Comparison of ENCODE assay signal across 8 cellular contexts in the genomic region with DNA sequence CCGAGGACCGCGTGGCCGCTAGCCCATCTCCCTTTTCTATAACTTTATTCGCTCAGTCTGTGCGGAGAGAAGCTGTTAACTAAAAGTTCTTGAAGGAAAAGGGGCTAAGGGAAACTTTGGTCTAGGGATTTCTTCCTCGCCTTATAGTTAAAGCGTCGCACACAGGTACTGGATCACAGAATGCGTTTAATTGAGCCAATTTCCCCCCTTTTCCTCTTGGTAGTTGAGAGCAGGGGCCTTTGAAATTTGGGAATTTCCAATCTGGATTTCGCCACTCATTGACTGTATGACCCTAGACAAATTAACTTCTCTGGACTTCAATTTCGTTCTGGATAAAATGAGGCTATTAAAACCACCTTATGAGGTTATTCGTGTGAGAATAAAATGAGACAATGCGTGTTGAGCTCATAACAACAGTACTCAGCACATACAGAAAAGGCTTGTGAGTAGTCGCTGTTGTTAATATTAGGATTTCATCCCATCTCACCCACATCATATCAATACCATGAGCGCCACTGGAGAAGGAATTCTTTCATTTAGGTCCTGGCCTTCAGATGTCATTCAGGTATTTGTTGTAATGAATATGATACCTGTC. TPM values are rescaled to one million over a fixed set of nuclear protein-coding genes. Genes with fewer than 3 reads are reported as not detected.
A peak's percentile ranks its signal among the peaks of the same experiment; 100 is the strongest.
DNase-seq lines count a peak whose midpoint lies in the region; ATAC-seq and TF ChIP-seq lines count a peak whose summit lies in the region.

No MANE protein-coding gene starts in this region.

- H4K20me1 ChIP-seq in BLaER1: peaks cover 34% of the 10 kb centered on the region

- H3K4me1 Mint-ChIP-seq in dendritic cell treated with granulocyte-macrophage colony-stimulating factor and Interleukin-4, amounts not matched to agents 40 ng/mL and 50 ng/mL, for 4 days (ENCODE audit: low read depth): peaks cover 9% of the 10 kb centered on the region
- peaks cover 9 to 13% of the 10 kb centered on the region in 2 donors for H3K4me1 Mint-ChIP-seq in natural killer cell treated with Interleukin-12 subunit alpha and Interleukin-12 subunit beta and Interleukin-15 and Interleukin-18, amount 100 ng/mL, for 72 hours (ENCODE audit: low read depth in 2 of 2)

- no peaks in the 10 kb centered on the region for H3K27me3 Mint-ChIP-seq in dendritic cell treated with granulocyte-macrophage colony-stimulating factor and Interleukin-4, amounts not matched to agents 40 ng/mL and 50 ng/mL, for 4 days
- peaks cover 0 to 5% of the 10 kb centered on the region in 2 donors for H3K27me3 Mint-ChIP-seq in natural killer cell treated with Interleukin-12 subunit alpha and Interleukin-12 subunit beta and Interleukin-15 and Interleukin-18, amount 100 ng/mL, for 72 hours

- H3K4me1 ChIP-seq in BLaER1: peaks cover 19% of the 10 kb centered on the region

- peak overlapping the region; percentile 94 for H3K9ac ChIP-seq in BLaER1

- H3K4me3 Mint-ChIP-seq in dendritic cell treated with granulocyte-macrophage colony-stimulating factor and Interleukin-4, amounts not matched to agents 40 ng/mL and 50 ng/mL, for 4 days: peak overlapping the region; percentile 78
- H3K4me3 Mint-ChIP-seq in natural killer cell treated with Interleukin-12 subunit alpha and Interleukin-12 subunit beta and Interleukin-15 and Interleukin-18, amount 100 ng/mL, for 72 hours: peak overlapping the region; percentile 68

- TF ChIP-seq CTCF in LNCaP clone FGC (IDR thresholded peaks at IDR 0.05; ENCODE audit: control insufficient read depth, extremely low read depth, insufficient read depth): no peak

- H3K36me3 Mint-ChIP-seq in dendritic cell treated with granulocyte-macrophage colony-stimulating factor and Interleukin-4, amounts not matched to agents 40 ng/mL and 50 ng/mL, for 4 days (ENCODE audit: low read depth): peaks cover 30% of the 10 kb centered on the region
- peaks cover 5% of the 10 kb centered on the region for H3K36me3 Mint-ChIP-seq in natural killer cell treated with Interleukin-12 subunit alpha and Interleukin-12 subunit beta and Interleukin-15 and Interleukin-18, amount 100 ng/mL, for 72 hours

- H3K27me3 ChIP-seq in BLaER1: no peaks in the 10 kb centered on the region

- peak overlapping the region; percentile 93 for H3K27ac ChIP-seq in BLaER1

- peak overlapping the region; percentile 93 for H3K4me3 ChIP-seq in BLaER1
- peak overlapping the region; percentile 91 for H3K4me3 ChIP-seq in LNCaP clone FGC (ENCODE audit: low read depth, low read length)

- H3K36me3 ChIP-seq in BLaER1: peaks cover 23% of the 10 kb centered on the region

- ATAC-seq in natural killer cell treated with Interleukin-12 subunit alpha and Interleukin-12 subunit beta and Interleukin-15 and Interleukin-18, amount 100 ng/mL, for 72 hours: no peak
- no peak for ATAC-seq in HG02870 (IDR thresholded peaks at IDR 0.05; ENCODE audit: unreplicated experiment)
- ATAC-seq in GM18868 (IDR thresholded peaks at IDR 0.05; ENCODE audit: unreplicated experiment): no peak
- ATAC-seq in left colon: no peak

- H3K9me3 Mint-ChIP-seq in dendritic cell treated with granulocyte-macrophage colony-stimulating factor and Interleukin-4, amounts not matched to agents 40 ng/mL and 50 ng/mL, for 4 days: no peaks in the 10 kb centered on the region
- H3K9me3 Mint-ChIP-seq in natural killer cell treated with Interleukin-12 subunit alpha and Interleukin-12 subunit beta and Interleukin-15 and Interleukin-18, amount 100 ng/mL, for 72 hours: no peaks in the 10 kb centered on the region

- H3K9me3 ChIP-seq in BLaER1: no peaks in the 10 kb centered on the region

- DNase-seq in LNCaP clone FGC (ENCODE audit: low read depth) (no peak), left colon (no peak), NCI-H226 (no peak)
- DNase-seq in natural killer cell treated with Interleukin-12 subunit alpha and Interleukin-12 subunit beta and Interleukin-15 and Interleukin-18, amount 100 ng/mL, for 72 hours (ENCODE audit: low spot score): no peak

- H3K27ac Mint-ChIP-seq in dendritic cell treated with granulocyte-macrophage colony-stimulating factor and Interleukin-4, amounts not matched to agents 40 ng/mL and 50 ng/mL, for 4 days: peak overlapping the region; percentile 86
- H3K27ac Mint-ChIP-seq in natural killer cell treated with Interleukin-12 subunit alpha and Interleukin-12 subunit beta and Interleukin-15 and Interleukin-18, amount 100 ng/mL, for 72 hours: peak overlapping the region; percentile 82

- H3K4me2 ChIP-seq in BLaER1: peak overlapping the region; percentile 87

- intact Hi-C loops in dendritic cell treated with granulocyte-macrophage colony-stimulating factor and Interleukin-4, amounts not matched to agents 40 ng/mL and 50 ng/mL, for 4 days (cut with micrococcal nuclease): loop anchor here (2.0 to 5.0 kb wide), 2 partner anchors 34 to 78 kb away; no protein-coding TSS in a partner anchor
- intact Hi-C loops in left colon (cut with DNase I, micrococcal nuclease): no loop called here

RNA-seq across cellular contexts. Expression of gene OLA1, which starts 0.8 kb away (rescaled TPM):
- total RNA-seq in natural killer cell treated with Interleukin-12 subunit alpha and Interleukin-12 subunit beta and Interleukin-15 and Interleukin-18, amount 100 ng/mL, for 72 hours: 10 to 100 TPM; 78.0 to 88.5 TPM
- 10 to 100 TPM; 59.2 to 67.2 TPM for total RNA-seq in left colon
